Comparison of ENCODE assay signal across 26 cellular contexts in genomic region chr2:188443207-188443606, GRCh38.
"Had no signal": no experiment of that assay in that cellular context is flagged by ENCODE, and none has a peak within 500 bp of the region (broad histone marks: within the 10 kb centered on the region; RNA-seq: fewer than 3 reads in every experiment).

No MANE protein-coding gene starts in this region.

- H3K36me3 Mint-ChIP-seq: activated naive CD8-positive, alpha-beta T cell; naive thymus-derived CD4-positive, alpha-beta T cell had no signal

- H3K36me3 ChIP-seq: left lung, ovary, right atrium auricular region, upper lobe of right lung had no signal

- H3K4me3 ChIP-seq: hepatocyte, left lung, lung, ovary, psoas muscle, right atrium auricular region, upper lobe of right lung had no signal

- H3K4me2 ChIP-seq: hepatocyte had no signal

- H3K27me3 Mint-ChIP-seq: activated B cell treated with CpG ODN at 0.5 μM for 24 hours; activated CD4-positive, alpha-beta T cell treated with anti-CD3 and anti-CD28 coated beads for 36 hours; activated naive CD8-positive, alpha-beta T cell; dendritic cell treated with granulocyte-macrophage colony-stimulating factor and Interleukin-4, amounts not matched to agents 40 ng/mL and 50 ng/mL, for 4 days; T-helper 17 cell had no signal

- H2AFZ ChIP-seq: hepatocyte had no signal

- DNase-seq: activated B cell treated with CpG ODN at 0.5 μM for 24 hours; activated CD4-positive, alpha-beta T cell treated with anti-CD3 and anti-CD28 coated beads for 36 hours; activated CD4-positive, alpha-beta T cell treated with anti-CD3 and anti-CD28 coated beads, Interleukin-2, amount 50 U/mL, for 4 hours; activated CD8-positive, alpha-beta memory T cell treated with anti-CD3 and anti-CD28 coated beads for 24 hours; activated CD8-positive, alpha-beta memory T cell treated with anti-CD3 and anti-CD28 coated beads, Interleukin-2, amount 50 U/mL, for 4 hours; activated naive CD4-positive, alpha-beta T cell; activated T-cell treated with anti-CD3 and anti-CD28 coated beads, Interleukin-2, amount 50 U/mL, for 4 hours; effector CD8-positive, alpha-beta T cell; erythroblast; foreskin keratinocyte; glutamatergic neuron; immature natural killer cell; left lung; naive thymus-derived CD4-positive, alpha-beta T cell; ovary; psoas muscle; stimulated activated CD4-positive, alpha-beta T cell treated with anti-CD3 and anti-CD28 coated beads, Interleukin-4, amount 100 ng/mL, for 4 hours; stimulated activated naive CD8-positive, alpha-beta T cell treated with anti-CD3 and anti-CD28 coated beads, Interleukin-15, Interleukin-2, amounts not matched to agents 100 U/mL and 50 U/mL, for 24 hours; T-helper 17 cell; upper lobe of right lung had no signal

- H3K4me1 ChIP-seq: foreskin keratinocyte, left lung, psoas muscle, right atrium auricular region, upper lobe of right lung had no signal

- H3K27me3 ChIP-seq: foreskin keratinocyte, hepatocyte, left lung, ovary, right atrium auricular region, upper lobe of right lung had no signal

- ATAC-seq: activated CD4-positive, alpha-beta T cell treated with anti-CD3 and anti-CD28 coated beads for 36 hours; activated T-cell treated with anti-CD3 and anti-CD28 coated beads, Interleukin-2, amount 50 U/mL, for 4 hours; foreskin keratinocyte; left lung; naive thymus-derived CD4-positive, alpha-beta T cell; psoas muscle; stimulated activated naive CD8-positive, alpha-beta T cell treated with anti-CD3 and anti-CD28 coated beads, Interleukin-15, Interleukin-2, amounts not matched to agents 100 U/mL and 50 U/mL, for 24 hours; T-helper 17 cell; upper lobe of right lung had no signal

- H3K27ac ChIP-seq: foreskin keratinocyte, hepatocyte, left lung, ovary, psoas muscle, right atrium auricular region, upper lobe of right lung had no signal

- H3K27ac Mint-ChIP-seq: activated B cell treated with CpG ODN at 0.5 μM for 24 hours; activated CD4-positive, alpha-beta T cell treated with anti-CD3 and anti-CD28 coated beads for 36 hours; activated naive CD8-positive, alpha-beta T cell; activated T-helper 2 cell treated with anti-CD3 and anti-CD28 coated beads, Interferon-gamma antibody, Interleukin-2, Interleukin-4, amounts not matched to agents 10 μg/mL and 5 μg/mL and 100 μg/mL, durations not matched to agents 14 hours and 24 hours and 36 hours; dendritic cell treated with granulocyte-macrophage colony-stimulating factor and Interleukin-4, amounts not matched to agents 40 ng/mL and 50 ng/mL, for 4 days; immature natural killer cell; naive thymus-derived CD4-positive, alpha-beta T cell; T-helper 17 cell had no signal

- H3K4me1 Mint-ChIP-seq: activated B cell treated with CpG ODN at 0.5 μM for 24 hours; activated CD4-positive, alpha-beta T cell treated with anti-CD3 and anti-CD28 coated beads for 36 hours; immature natural killer cell; naive thymus-derived CD4-positive, alpha-beta T cell; T-helper 17 cell had no signal

- H3K9me3 Mint-ChIP-seq: activated B cell treated with CpG ODN at 0.5 μM for 24 hours; activated T-cell treated with anti-CD3 and anti-CD28 coated beads, Interleukin-2, amount 50 U/mL, for 4 hours; activated T-helper 2 cell treated with anti-CD3 and anti-CD28 coated beads, Interferon-gamma antibody, Interleukin-2, Interleukin-4, amounts not matched to agents 10 μg/mL and 5 μg/mL and 100 μg/mL, durations not matched to agents 14 hours and 24 hours and 36 hours; dendritic cell treated with granulocyte-macrophage colony-stimulating factor and Interleukin-4, amounts not matched to agents 40 ng/mL and 50 ng/mL, for 4 days had no signal

- H3K4me3 Mint-ChIP-seq: activated B cell treated with CpG ODN at 0.5 μM for 24 hours; activated CD4-positive, alpha-beta T cell treated with anti-CD3 and anti-CD28 coated beads for 36 hours; activated naive CD8-positive, alpha-beta T cell; activated T-cell treated with anti-CD3 and anti-CD28 coated beads, Interleukin-2, amount 50 U/mL, for 4 hours; dendritic cell treated with granulocyte-macrophage colony-stimulating factor and Interleukin-4, amounts not matched to agents 40 ng/mL and 50 ng/mL, for 4 days; immature natural killer cell; naive thymus-derived CD4-positive, alpha-beta T cell; T-helper 17 cell had no signal
